ENCODE assay signal across 8 cellular contexts in the genomic region with DNA sequence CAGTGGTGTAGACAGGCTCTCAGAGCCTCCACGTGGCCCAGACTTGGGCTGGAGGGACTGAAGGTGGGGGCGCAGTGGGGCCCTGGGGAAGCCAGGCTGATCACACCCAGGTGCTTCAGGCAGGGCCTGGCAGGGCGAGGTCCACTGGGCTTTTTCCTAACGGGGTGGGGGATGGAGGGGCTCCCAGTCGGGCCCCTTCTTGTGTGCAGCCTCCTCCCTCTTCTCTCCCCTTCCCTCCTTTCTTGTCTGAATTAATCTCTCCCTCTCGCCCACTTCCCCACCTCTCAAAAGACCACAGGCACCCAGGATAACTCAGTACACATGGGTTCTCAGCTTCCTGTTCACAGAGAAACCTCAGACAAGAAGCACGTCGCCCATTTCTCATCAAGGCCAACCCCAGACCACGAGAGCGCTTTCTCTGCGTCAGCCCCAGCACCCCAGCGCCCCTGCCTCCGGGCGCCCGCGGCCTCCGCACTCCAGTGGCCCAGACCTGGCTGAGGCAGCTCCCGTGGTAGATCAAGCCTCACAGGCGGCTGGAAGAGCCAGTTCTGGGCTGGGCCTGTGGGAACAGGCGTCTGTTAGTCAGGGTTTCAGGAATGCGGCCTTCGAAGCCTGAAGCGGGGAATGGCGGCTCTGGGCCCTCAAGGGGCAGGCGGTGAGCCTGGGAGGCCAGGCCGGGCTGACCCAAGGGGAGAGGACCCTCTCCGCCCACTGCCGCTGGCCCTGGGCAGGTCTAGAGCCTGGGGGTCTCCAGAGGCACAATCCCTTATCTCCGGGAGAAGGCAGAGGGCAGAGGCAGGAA. TPM values are rescaled to one million over a fixed set of nuclear protein-coding genes. Genes with fewer than 3 reads are reported as not detected.
DNase-seq lines count a peak whose midpoint lies in the region; ATAC-seq lines count a peak whose summit lies in the region.

No MANE protein-coding gene starts in this region.

- no peaks in the 10 kb centered on the region for H3K9me3 Mint-ChIP-seq in activated naive CD8-positive, alpha-beta T cell treated with anti-CD3 and anti-CD28 coated beads, Interleukin-2, amount 50 U/mL, for 24 hours
- H3K9me3 Mint-ChIP-seq in memory B cell = no peaks in the 10 kb centered on the region

- ATAC-seq in activated naive CD8-positive, alpha-beta T cell treated with anti-CD3 and anti-CD28 coated beads, Interleukin-2, amount 50 U/mL, for 24 hours = peak; percentile 60
- ATAC-seq in memory B cell (ENCODE audit: low read depth) = peak; percentile 60
- ATAC-seq in HG03159 (IDR thresholded peaks at IDR 0.05; ENCODE audit: unreplicated experiment) = no peak
- ATAC-seq in HG03135 (IDR thresholded peaks at IDR 0.05; ENCODE audit: unreplicated experiment) = no peak

- no peaks in the 10 kb centered on the region for H3K27me3 ChIP-seq in H7 (ENCODE audit: control insufficient read depth, insufficient read depth, low read length)

- no peaks in the 10 kb centered on the region for H3K36me3 ChIP-seq in H7 (replicated peaks; ENCODE audit: control insufficient read depth, insufficient read depth, low read length)

- DNase-seq in H7 (peak; percentile 77), SW480 (ENCODE audit: low spot score) (peak; percentile 70), memory B cell (ENCODE audit: low spot score in 2 of 2) (peak; percentile 65 to 69), globus pallidus (ENCODE audit: low spot score) (no peak)
- DNase-seq in activated naive CD8-positive, alpha-beta T cell treated with anti-CD3 and anti-CD28 coated beads, Interleukin-2, amount 50 U/mL, for 24 hours = peak; percentile 82
- peak; percentile 49 for DNase-seq in stimulated activated CD8-positive, alpha-beta memory T cell treated with anti-CD3 and anti-CD28 coated beads, Interleukin-4, amount 100 ng/mL, for 24 hours (ENCODE audit: low read depth)

- H3K27ac Mint-ChIP-seq in activated naive CD8-positive, alpha-beta T cell treated with anti-CD3 and anti-CD28 coated beads, Interleukin-2, amount 50 U/mL, for 24 hours = peak overlapping the region; percentile 98
- peak overlapping the region; percentile 98 for H3K27ac Mint-ChIP-seq in memory B cell

- no peaks in the 10 kb centered on the region for H3K27me3 Mint-ChIP-seq in activated naive CD8-positive, alpha-beta T cell treated with anti-CD3 and anti-CD28 coated beads, Interleukin-2, amount 50 U/mL, for 24 hours
- H3K27me3 Mint-ChIP-seq in memory B cell = no peaks in the 10 kb centered on the region

- peaks cover 39% of the 10 kb centered on the region for H3K4me1 Mint-ChIP-seq in activated naive CD8-positive, alpha-beta T cell treated with anti-CD3 and anti-CD28 coated beads, Interleukin-2, amount 50 U/mL, for 24 hours
- peaks cover 34% of the 10 kb centered on the region for H3K4me1 Mint-ChIP-seq in memory B cell

- peak overlapping the region; percentile 82 for H3K4me3 Mint-ChIP-seq in activated naive CD8-positive, alpha-beta T cell treated with anti-CD3 and anti-CD28 coated beads, Interleukin-2, amount 50 U/mL, for 24 hours
- H3K4me3 Mint-ChIP-seq in memory B cell = peak overlapping the region; percentile 57

- no peaks in the 10 kb centered on the region for H3K36me3 Mint-ChIP-seq in activated naive CD8-positive, alpha-beta T cell treated with anti-CD3 and anti-CD28 coated beads, Interleukin-2, amount 50 U/mL, for 24 hours (ENCODE audit: low read depth)
- no peaks in the 10 kb centered on the region for H3K36me3 Mint-ChIP-seq in memory B cell

- H3K4me3 ChIP-seq in H7 (ENCODE audit: insufficient read depth, low read depth, low read length) = no peak overlapping the region

RNA-seq across cellular contexts. Expression of gene PWWP2B, which starts 50.6 kb away (rescaled TPM):
- 14.3 and 15.3 TPM in 2 replicates for total RNA-seq in H7 (2014; rRNA removed; shearing (Covaris generic))

Comparison
In these comparisons a context has a peak if more than half of its experiments do, and no peak if none do; other contexts are left out.
1. ATAC-seq: peak in activated naive CD8-positive, alpha-beta T cell treated with anti-CD3 and anti-CD28 coated beads, Interleukin-2, amount 50 U/mL, for 24 hours (single experiment) and memory B cell (single experiment); none in HG03159 (single experiment) and HG03135 (single experiment).